ENCODE assay signal across 11 cellular contexts in the genomic region with DNA sequence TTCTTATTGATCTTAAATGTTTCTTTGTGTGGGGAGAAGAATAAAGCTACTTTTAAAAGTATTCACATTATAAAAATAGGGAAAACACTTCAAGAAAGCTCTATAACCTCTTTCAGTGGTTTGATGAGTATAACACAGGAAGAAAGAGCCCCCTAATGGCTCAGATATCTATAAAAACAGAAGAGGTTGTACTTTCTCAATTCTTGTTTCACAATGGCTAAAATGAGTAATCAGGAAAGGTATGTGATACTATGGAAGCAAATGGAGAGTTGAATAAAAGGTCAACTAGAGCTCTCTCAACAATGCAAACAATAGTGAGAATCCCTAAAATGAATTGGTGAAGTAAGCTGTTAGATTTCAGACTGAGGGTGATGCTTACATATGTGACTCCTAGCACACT.
DNase-seq lines count a peak whose midpoint lies in the region; FAIRE-seq and TF ChIP-seq lines count a peak whose summit lies in the region.
"Had no signal": no experiment of that assay in that cellular context is flagged by ENCODE, and none has a peak within 500 bp of the region (broad histone marks: within the 10 kb centered on the region; RNA-seq: fewer than 3 reads in every experiment).

No MANE protein-coding gene starts in this region.

- DNase-seq in GF-D8 (lab: John Stamatoyannopoulos, UW) = peak; percentile 6
- DNase-seq in SW 1271 (lab: John Stamatoyannopoulos, UW) = peak; percentile 57 to 92
- no peak for DNase-seq in keratinocyte (ENCODE audit: low read depth, low spot score)
- DNase-seq in hepatic stellate cell (ENCODE audit: low spot score) = no peak
- DNase-seq in NCI-H1930 (lab: John Stamatoyannopoulos, UW) = no peak
- DNase-seq in activated CD4-positive, alpha-beta memory T cell treated with anti-CD3 and anti-CD28 coated beads for 36 hours = no peak
- DNase-seq in CD14-positive monocyte (ENCODE audit: low spot score) = no peak
- DNase-seq: left cardiac atrium, substantia nigra had no signal

- H3K27ac ChIP-seq in keratinocyte (ENCODE audit: control insufficient read depth, insufficient read depth, low read length) = no peak overlapping the region
- H3K27ac ChIP-seq: skin epidermis had no signal

- no peaks in the 10 kb centered on the region for H3K9me3 ChIP-seq in keratinocyte (ENCODE audit: control insufficient read depth, low read depth, low read length)

- H3K27ac Mint-ChIP-seq in activated CD4-positive, alpha-beta memory T cell treated with anti-CD3 and anti-CD28 coated beads for 36 hours = no peak overlapping the region
- no peak overlapping the region for H3K27ac Mint-ChIP-seq in CD14-positive monocyte

- CTCF ChIA-PET in activated CD4-positive, alpha-beta memory T cell treated with anti-CD3 and anti-CD28 coated beads for 36 hours (lab: Charles Lee) = no interaction called here

- peak; percentile 51 for FAIRE-seq in keratinocyte (lab: Jason Lieb, UNC)

- no peak overlapping the region for H3K4me3 Mint-ChIP-seq in activated CD4-positive, alpha-beta memory T cell treated with anti-CD3 and anti-CD28 coated beads for 36 hours
- H3K4me3 Mint-ChIP-seq in CD14-positive monocyte = no peak overlapping the region

- H3K4me1 ChIP-seq in keratinocyte (ENCODE audit: control insufficient read depth, extremely low read depth, insufficient read depth, low read length) = peaks cover 3% of the 10 kb centered on the region

- TF ChIP-seq CTCF in LNCAP (IDR thresholded peaks at IDR 0.05) = peak; percentile 11; the same call in 1 of the 2 replicates
- peak in 1 of 3 experiments; percentile 6 for TF ChIP-seq CTCF in keratinocyte (optimal IDR thresholded peaks at IDR 0.05 in 1 of 3, IDR thresholded peaks at IDR 0.05 in 1 of 3, conservative IDR thresholded peaks at IDR 0.05 in 1 of 3; ENCODE audit: extremely low read depth in 1 of 3, insufficient read depth in 2 of 3, low read length in 3 of 3)
- no peak for TF ChIP-seq CTCF in CD14-positive monocyte (IDR thresholded peaks at IDR 0.05)

- POLR2A ChIA-PET in activated CD4-positive, alpha-beta memory T cell treated with anti-CD3 and anti-CD28 coated beads for 36 hours (lab: Charles Lee) = no interaction called here

- H3K36me3 Mint-ChIP-seq in activated CD4-positive, alpha-beta memory T cell treated with anti-CD3 and anti-CD28 coated beads for 36 hours = no peaks in the 10 kb centered on the region
- H3K36me3 Mint-ChIP-seq in CD14-positive monocyte = no peaks in the 10 kb centered on the region

- no peak overlapping the region for H3K9ac ChIP-seq in keratinocyte (ENCODE audit: control insufficient read depth, extremely low read depth, insufficient read depth, low read length)

- H4K20me1 ChIP-seq in keratinocyte (ENCODE audit: control insufficient read depth, extremely low read depth, insufficient read depth, low read length) = no peaks in the 10 kb centered on the region

- peaks cover 5% of the 10 kb centered on the region for H3K9me3 Mint-ChIP-seq in activated CD4-positive, alpha-beta memory T cell treated with anti-CD3 and anti-CD28 coated beads for 36 hours
- no peaks in the 10 kb centered on the region for H3K9me3 Mint-ChIP-seq in CD14-positive monocyte

- intact Hi-C loops in activated CD4-positive, alpha-beta memory T cell treated with anti-CD3 and anti-CD28 coated beads for 36 hours (cut with micrococcal nuclease) = no loop called here
- intact Hi-C loops in CD14-positive monocyte (cut with micrococcal nuclease) = no loop called here

- no peaks in the 10 kb centered on the region for H3K4me1 Mint-ChIP-seq in activated CD4-positive, alpha-beta memory T cell treated with anti-CD3 and anti-CD28 coated beads for 36 hours (ENCODE audit: low read depth)
- no peaks in the 10 kb centered on the region for H3K4me1 Mint-ChIP-seq in CD14-positive monocyte

- H3K4me3 ChIP-seq in keratinocyte (ENCODE audit: control insufficient read depth in 2 of 3, extremely low read depth in 1 of 3, insufficient read depth in 2 of 3, low read depth in 1 of 3, low read length in 3 of 3) = no peak overlapping the region
- H3K4me3 ChIP-seq: skin epidermis had no signal

- no peak overlapping the region for H3K4me2 ChIP-seq in keratinocyte (ENCODE audit: control insufficient read depth, extremely low read depth, insufficient read depth, low read depth, low read length)

- dilution Hi-C loops in keratinocyte (cut with MboI; ENCODE audit: extremely low pct_ligation_motif_present, low sequenced_read_pairs) = no loop called here

- no peaks in the 10 kb centered on the region for H3K36me3 ChIP-seq in keratinocyte (ENCODE audit: control insufficient read depth in 2 of 2, extremely low read depth in 1 of 2, insufficient read depth in 2 of 2, low read length in 2 of 2)

- no peaks in the 10 kb centered on the region for H3K9me1 ChIP-seq in keratinocyte (ENCODE audit: control insufficient read depth, extremely low read depth, insufficient read depth, low read length)

- H3K27me3 Mint-ChIP-seq in activated CD4-positive, alpha-beta memory T cell treated with anti-CD3 and anti-CD28 coated beads for 36 hours = no peaks in the 10 kb centered on the region
- H3K27me3 Mint-ChIP-seq in CD14-positive monocyte (ENCODE audit: low read depth in 3 of 3) = peaks cover 0 to 1% (median 0%) of the 10 kb centered on the region in 3 donors

- H3K79me2 ChIP-seq in keratinocyte (ENCODE audit: control insufficient read depth, insufficient read depth, low read length) = no peaks in the 10 kb centered on the region

- H2AFZ ChIP-seq in keratinocyte (ENCODE audit: control insufficient read depth, low read length) = no peak overlapping the region

- H3K27me3 ChIP-seq in keratinocyte (ENCODE audit: control insufficient read depth, extremely low read depth, insufficient read depth, low read length) = no peaks in the 10 kb centered on the region

Comparison
In these comparisons a context has a peak if more than half of its experiments do, and no peak if none do; other contexts are left out.
1. DNase-seq: peak in GF-D8 (single experiment) and SW 1271 (2 of 2); none in keratinocyte (single experiment), hepatic stellate cell (single experiment), NCI-H1930 (0 of 2), activated CD4-positive, alpha-beta memory T cell treated with anti-CD3 and anti-CD28 coated beads for 36 hours (single experiment) and CD14-positive monocyte (single experiment).